17 cellular contexts compared by ENCODE assay signal in genomic region chr13:89361909-89362308, GRCh38.
A peak's percentile ranks its signal among the peaks of the same experiment; 100 is the strongest.
DNase-seq lines count a peak whose midpoint lies in the region; FAIRE-seq and TF ChIP-seq lines count a peak whose summit lies in the region.
"Had no signal": no experiment of that assay in that cellular context is flagged by ENCODE, and none has a peak within 500 bp of the region (broad histone marks: within the 10 kb centered on the region; RNA-seq: fewer than 3 reads in every experiment).

No MANE protein-coding gene starts in this region.

- TF ChIP-seq CTCF in C4-2B (conservative IDR thresholded peaks at IDR 0.05), result peak; percentile 18
- TF ChIP-seq CTCF in bronchial epithelial cell (IDR thresholded peaks at IDR 0.05; ENCODE audit: insufficient read depth, low read length, severe bottlenecking), result peak; percentile 27

- FAIRE-seq in bronchial epithelial cell (lab: Jason Lieb, UNC), result peak; percentile 58

- DNase-seq in NCI-H69 (lab: John Stamatoyannopoulos, UW) (peak; percentile 17), bronchial epithelial cell (ENCODE audit: low read depth) (peak; percentile 21), left kidney (ENCODE audit: low read depth, low spot score) (peak; percentile 3), GM19238 (ENCODE audit: insufficient read length, low spot score) (no peak), NCI-H146 (lab: John Stamatoyannopoulos, UW) (no peak), activated T-cell treated with anti-CD3 and anti-CD28 coated beads for 4 hours (no peak)
- DNase-seq in stimulated activated CD4-positive, alpha-beta T cell treated with anti-CD3 and anti-CD28 coated beads, Interleukin-2, amount 100 ng/mL, for 24 hours, result no peak
- DNase-seq: activated gamma-delta T cell; aorta; effector CD4-positive, alpha-beta T cell; islet precursor cell; KG1; NCI-H1694 had no signal

- H3K27ac ChIP-seq in C4-2B, result no peak overlapping the region
- H3K27ac ChIP-seq: BLaER1 treated with 17β-estradiol and CSF1 and Interleukin-3, amounts not matched to agents 10 nM and 100 nM; parathyroid adenoma; suprapubic skin had no signal

- no peak overlapping the region for H3K4me3 ChIP-seq in bronchial epithelial cell (ENCODE audit: low read depth, low read length)
- H3K4me3 ChIP-seq: BLaER1 treated with 17β-estradiol and CSF1 and Interleukin-3, amounts not matched to agents 10 nM and 100 nM; suprapubic skin had no signal

- no peaks in the 10 kb centered on the region for H3K27me3 ChIP-seq in bronchial epithelial cell (ENCODE audit: control insufficient read depth, insufficient read depth, low read length)
- H3K27me3 ChIP-seq: BLaER1 treated with 17β-estradiol and CSF1 and Interleukin-3, amounts not matched to agents 10 nM and 100 nM; suprapubic skin had no signal

- H3K36me3 ChIP-seq in bronchial epithelial cell (ENCODE audit: control insufficient read depth, insufficient read depth, low read length), result no peaks in the 10 kb centered on the region
- H3K36me3 ChIP-seq: BLaER1 treated with 17β-estradiol and CSF1 and Interleukin-3, amounts not matched to agents 10 nM and 100 nM; suprapubic skin had no signal

Comparison
In these comparisons a context has a peak if more than half of its experiments do, and no peak if none do; other contexts are left out.
1. DNase-seq: peak in NCI-H69 (single experiment), bronchial epithelial cell (single experiment) and left kidney (single experiment); none in GM19238 (single experiment), NCI-H146 (single experiment), activated T-cell treated with anti-CD3 and anti-CD28 coated beads for 4 hours (single experiment) and stimulated activated CD4-positive, alpha-beta T cell treated with anti-CD3 and anti-CD28 coated beads, Interleukin-2, amount 100 ng/mL, for 24 hours (0 of 2).